Comparison of ENCODE assay signal across 9 cellular contexts in genomic region chr1:116826818-116827606, GRCh38.
DNase-seq lines count a peak whose midpoint lies in the region; ATAC-seq and TF ChIP-seq lines count a peak whose summit lies in the region.
"Had no signal": no experiment of that assay in that cellular context is flagged by ENCODE, and none has a peak within 500 bp of the region (broad histone marks: within the 10 kb centered on the region; RNA-seq: fewer than 3 reads in every experiment).

No MANE protein-coding gene starts in this region.

- peaks cover 11% of the 10 kb centered on the region for H3K4me1 ChIP-seq in neural progenitor cell

- peaks cover 27% of the 10 kb centered on the region for H3K4me1 Mint-ChIP-seq in neural progenitor cell

- no peak overlapping the region for H3K4me2 ChIP-seq in neural progenitor cell

- peaks cover 16% of the 10 kb centered on the region for H3K27me3 Mint-ChIP-seq in neural progenitor cell (ENCODE audit: insufficient read depth, low read depth)

- H3K36me3 ChIP-seq in neural progenitor cell = no peaks in the 10 kb centered on the region

- DNase-seq in SIG-M5 treated with dmso at 0.1 percent for 504 hours (lab: John Stamatoyannopoulos, UW; ENCODE audit: unreplicated experiment) (peak; percentile 38), SIG-M5 (lab: John Stamatoyannopoulos, UW) (no peak), NCI-H82 (lab: John Stamatoyannopoulos, UW) (peak; percentile 99), neural progenitor cell (ENCODE audit: low spot score) (no peak), NCI-H146 (lab: John Stamatoyannopoulos, UW) (no peak), ecto neural progenitor cell (ENCODE audit: low spot score) (no peak)
- peak; percentile 26 for DNase-seq in activated effector memory CD4-positive, alpha-beta T cell treated with Interleukin-2 at 50 U/mL for 16 hours

- H3K79me2 ChIP-seq in neural progenitor cell (ENCODE audit: low read depth) = no peaks in the 10 kb centered on the region

- H4K20me1 ChIP-seq in neural progenitor cell (ENCODE audit: low read depth) = no peaks in the 10 kb centered on the region

- no peak overlapping the region for H3K27ac ChIP-seq in neural progenitor cell

- peak; percentile 72 for ATAC-seq in HG03039 (IDR thresholded peaks at IDR 0.05; ENCODE audit: unreplicated experiment)

- H3K27me3 ChIP-seq in neural progenitor cell = no peaks in the 10 kb centered on the region

- no peak for TF ChIP-seq CTCF in neural progenitor cell (IDR thresholded peaks at IDR 0.05)

- H3K9me3 Mint-ChIP-seq in neural progenitor cell = peaks cover 5% of the 10 kb centered on the region

- no peak overlapping the region for H3K9ac ChIP-seq in neural progenitor cell

- peaks cover 5% of the 10 kb centered on the region for H3F3A ChIP-seq in neural progenitor cell (ENCODE audit: low read depth)

- H3K4me3 ChIP-seq in neural progenitor cell = no peak overlapping the region
- H3K4me3 ChIP-seq: skin epidermis had no signal

- H3K4me3 Mint-ChIP-seq in neural progenitor cell = no peak overlapping the region

- no peak overlapping the region for H2AFZ ChIP-seq in neural progenitor cell (replicated peaks)

- no peaks in the 10 kb centered on the region for H3K9me3 ChIP-seq in neural progenitor cell (ENCODE audit: low read depth)

- peak overlapping the region; percentile 89 for H3K27ac Mint-ChIP-seq in neural progenitor cell

- peaks cover 2% of the 10 kb centered on the region for H3K36me3 Mint-ChIP-seq in neural progenitor cell

Comparison
In these comparisons a context has a peak if more than half of its experiments do, and no peak if none do; other contexts are left out.
1. DNase-seq: peak in SIG-M5 treated with dmso at 0.1 percent for 504 hours (single experiment), NCI-H82 (single experiment) and activated effector memory CD4-positive, alpha-beta T cell treated with Interleukin-2 at 50 U/mL for 16 hours (single experiment); none in SIG-M5 (single experiment), neural progenitor cell (single experiment), NCI-H146 (single experiment) and ecto neural progenitor cell (single experiment).